9 cellular contexts compared by ENCODE assay signal in the genomic region with DNA sequence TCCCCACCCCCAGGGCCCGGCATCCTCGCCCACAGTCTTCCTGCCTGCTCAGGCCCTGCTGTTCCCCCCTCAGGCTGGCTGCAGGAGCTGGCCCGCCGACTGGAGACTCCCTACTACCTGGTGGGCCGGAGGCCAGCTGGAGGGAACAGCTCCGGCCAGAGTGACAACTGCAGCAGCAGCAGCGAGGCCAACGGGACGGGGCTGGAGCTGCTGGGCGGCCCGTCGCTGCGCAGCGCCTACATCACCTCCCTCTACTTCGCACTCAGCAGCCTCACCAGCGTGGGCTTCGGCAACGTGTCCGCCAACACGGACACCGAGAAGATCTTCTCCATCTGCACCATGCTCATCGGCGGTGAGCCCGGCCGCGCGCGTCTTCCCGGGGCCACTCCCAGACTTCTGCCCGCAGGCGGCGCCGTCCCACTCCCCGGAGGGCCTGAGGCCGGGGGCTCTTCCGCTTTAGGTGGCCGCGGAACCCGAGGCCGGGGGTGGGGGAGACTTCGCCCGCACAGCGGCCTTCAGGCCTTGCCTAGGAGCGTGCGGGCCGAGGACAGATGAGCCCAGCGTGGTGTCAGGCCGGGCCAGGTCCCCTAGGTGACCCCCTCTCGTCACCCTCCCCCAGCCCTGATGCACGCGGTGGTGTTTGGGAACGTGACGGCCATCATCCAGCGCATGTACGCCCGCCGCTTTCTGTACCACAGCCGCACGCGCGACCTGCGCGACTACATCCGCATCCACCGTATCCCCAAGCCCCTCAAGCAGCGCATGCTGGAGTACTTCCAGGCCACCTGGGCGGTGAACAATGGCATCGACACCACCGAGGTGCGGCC. TPM values are rescaled to one million over a fixed set of nuclear protein-coding genes. Genes with fewer than 3 reads are reported as not detected.
DNase-seq lines count a peak whose midpoint lies in the region; ATAC-seq and TF ChIP-seq lines count a peak whose summit lies in the region.
"Had no signal": no experiment of that assay in that cellular context is flagged by ENCODE, and none has a peak within 500 bp of the region (broad histone marks: within the 10 kb centered on the region; RNA-seq: fewer than 3 reads in every experiment).

No MANE protein-coding gene starts in this region.

- H3K9me2 ChIP-seq in OCI-LY1 (ENCODE audit: low read depth, low read length): no peaks in the 10 kb centered on the region

- no peaks in the 10 kb centered on the region for H3F3A ChIP-seq in OCI-LY1 (ENCODE audit: insufficient read depth, low read length)

- H3K36me3 ChIP-seq in OCI-LY1 (ENCODE audit: insufficient read depth, low read length): no peaks in the 10 kb centered on the region
- no peaks in the 10 kb centered on the region for H3K36me3 ChIP-seq in naive thymus-derived CD4-positive, alpha-beta T cell (ENCODE audit: control insufficient read depth in 2 of 3, insufficient read depth in 3 of 3, low read length in 3 of 3)

- no peak overlapping the region for H2AFZ ChIP-seq in OCI-LY1 (ENCODE audit: low read length)

- DNase-seq in CD14-positive monocyte (ENCODE audit: low spot score) (no peak), NCI-H345 (lab: John Stamatoyannopoulos, UW) (no peak)
- DNase-seq in effector CD8-positive, alpha-beta T cell (lab: John Stamatoyannopoulos, UW): peak; percentile 18
- peak in 1 of 9 donors; percentile 45 for DNase-seq in naive thymus-derived CD4-positive, alpha-beta T cell

- no peaks in the 10 kb centered on the region; the same call in 1 of the 2 replicates for H3K27me3 ChIP-seq in OCI-LY1 (ENCODE audit: insufficient read depth, low read length)
- H3K27me3 ChIP-seq in naive thymus-derived CD4-positive, alpha-beta T cell (ENCODE audit: control insufficient read depth in 2 of 2, insufficient read depth in 2 of 2, low read length in 2 of 2): no peaks in the 10 kb centered on the region

- TF ChIP-seq CTCF in CD14-positive monocyte (IDR thresholded peaks at IDR 0.05) (peak; percentile 66), OCI-LY1 (IDR thresholded peaks at IDR 0.05; ENCODE audit: low read length) (0 out of 2 replicates have a peak, but pooled peaks have one; percentile 11)

- H3K4me3 Mint-ChIP-seq in CD14-positive monocyte: peak overlapping the region; percentile 70 to 92
- H3K4me3 Mint-ChIP-seq in naive thymus-derived CD4-positive, alpha-beta T cell: peak overlapping the region; percentile 66 to 85 (median 79)
- H3K4me3 Mint-ChIP-seq: brain had no signal

- H3K9ac ChIP-seq in OCI-LY1 (ENCODE audit: low read length): no peak overlapping the region

- peaks cover 0 to 4% of the 10 kb centered on the region in 2 donors for H3K36me3 Mint-ChIP-seq in CD14-positive monocyte
- H3K36me3 Mint-ChIP-seq in naive thymus-derived CD4-positive, alpha-beta T cell: no peaks in the 10 kb centered on the region
- H3K36me3 Mint-ChIP-seq: brain had no signal

- peaks cover 59 to 78% (median 64%) of the 10 kb centered on the region in 3 donors for H3K27me3 Mint-ChIP-seq in CD14-positive monocyte (ENCODE audit: low read depth in 3 of 3)
- peaks cover 0 to 42% (median 5%) of the 10 kb centered on the region in 5 donors for H3K27me3 Mint-ChIP-seq in naive thymus-derived CD4-positive, alpha-beta T cell

- CTCF ChIA-PET in naive thymus-derived CD4-positive, alpha-beta T cell (lab: Charles Lee): interaction anchor here (1.2 kb wide), 1 partner anchor 190 kb away, joined by 3 read pairs; no protein-coding TSS in a partner anchor

- peak overlapping the region in 1 of 7 donors; percentile 42 for H3K27ac Mint-ChIP-seq in CD14-positive monocyte
- peak overlapping the region in 5 of 9 donors; percentile 8 to 59 (median 25) for H3K27ac Mint-ChIP-seq in naive thymus-derived CD4-positive, alpha-beta T cell
- H3K27ac Mint-ChIP-seq: brain had no signal

- no peaks in the 10 kb centered on the region for H4K20me1 ChIP-seq in OCI-LY1 (ENCODE audit: insufficient read depth, low read length)

- H3K9me3 ChIP-seq in OCI-LY1 (ENCODE audit: low read length): no peaks in the 10 kb centered on the region
- no peaks in the 10 kb centered on the region for H3K9me3 ChIP-seq in naive thymus-derived CD4-positive, alpha-beta T cell (ENCODE audit: control insufficient read depth in 2 of 3, low read length in 3 of 3)

- H3K4me1 ChIP-seq in OCI-LY1 (ENCODE audit: insufficient read depth, low read length, severe bottlenecking): peaks cover 3% of the 10 kb centered on the region
- peaks cover 0 to 11% of the 10 kb centered on the region in 2 donors for H3K4me1 ChIP-seq in naive thymus-derived CD4-positive, alpha-beta T cell (ENCODE audit: control insufficient read depth in 2 of 2, insufficient read depth in 2 of 2, low read length in 2 of 2)

- H3K4me1 Mint-ChIP-seq in CD14-positive monocyte: peaks cover 12% of the 10 kb centered on the region
- peaks cover 12 to 20% (median 19%) of the 10 kb centered on the region in 7 donors for H3K4me1 Mint-ChIP-seq in naive thymus-derived CD4-positive, alpha-beta T cell

- peak; percentile 67 for ATAC-seq in naive thymus-derived CD4-positive, alpha-beta T cell
- ATAC-seq in HG02840 (IDR thresholded peaks at IDR 0.05; ENCODE audit: low FRiP score, unreplicated experiment): no peak
- no peak for ATAC-seq in HG03139 (IDR thresholded peaks at IDR 0.05; ENCODE audit: unreplicated experiment)
- ATAC-seq in GM18870 (IDR thresholded peaks at IDR 0.05; ENCODE audit: unreplicated experiment): no peak

- H3K4me3 ChIP-seq in OCI-LY1 (ENCODE audit: low read depth, low read length, poor library complexity, severe bottlenecking): no peak overlapping the region
- H3K4me3 ChIP-seq in naive thymus-derived CD4-positive, alpha-beta T cell (ENCODE audit: low read length): peak overlapping the region; percentile 14

- peaks cover 0 to 4% (median 1%) of the 10 kb centered on the region in 7 donors for H3K9me3 Mint-ChIP-seq in CD14-positive monocyte
- H3K9me3 Mint-ChIP-seq in naive thymus-derived CD4-positive, alpha-beta T cell: peaks cover 0 to 2% (median 0%) of the 10 kb centered on the region in 11 donors
- H3K9me3 Mint-ChIP-seq: brain had no signal

- intact Hi-C loops in CD14-positive monocyte (cut with micrococcal nuclease): no loop called here
- intact Hi-C loops in naive thymus-derived CD4-positive, alpha-beta T cell (cut with micrococcal nuclease): loop anchor here in 1 of 2 donors (1.0 kb wide), 1 partner anchor 10 kb away; a partner anchor contains a TSS

- POLR2A ChIA-PET in naive thymus-derived CD4-positive, alpha-beta T cell (lab: Charles Lee): interaction anchor here (0.5 to 1.5 kb wide), 5 partner anchors 10 to 360 kb away, joined by 3 to 6 read pairs (median 3); a partner anchor contains a TSS

- peak overlapping the region; percentile 7; the same call in 1 of the 2 replicates for H3K4me2 ChIP-seq in OCI-LY1 (ENCODE audit: low read length)

- no peaks in the 10 kb centered on the region for H3K79me2 ChIP-seq in OCI-LY1 (ENCODE audit: insufficient read depth, low read length)

- no peak overlapping the region for H3K27ac ChIP-seq in OCI-LY1 (ENCODE audit: low read depth, low read length, poor library complexity, severe bottlenecking)
- peak overlapping the region; percentile 47 for H3K27ac ChIP-seq in naive thymus-derived CD4-positive, alpha-beta T cell (ENCODE audit: low read depth, low read length)

RNA-seq across cellular contexts. Expression of a gene that starts 10.2 kb away (rescaled TPM):
- 1 to 10 TPM; 1.3 to 3.3 TPM for polyA plus RNA-seq in CD14-positive monocyte
- 1 to 10 TPM in 4 of 5 experiments, under 1 TPM in 1; 0.99 to 5.3 (median 3.8) TPM for total RNA-seq in naive thymus-derived CD4-positive, alpha-beta T cell
- 1 to 10 TPM; 1.9 to 3.8 TPM for polyA plus RNA-seq in naive thymus-derived CD4-positive, alpha-beta T cell

RNA-seq across cellular contexts. Expression of a gene that starts 18.9 kb away (rescaled TPM):
- 10 to 100 TPM; 50.3 to 52.3 TPM for polyA plus RNA-seq in CD14-positive monocyte
- total RNA-seq in naive thymus-derived CD4-positive, alpha-beta T cell: 10 to 100 TPM; 70.0 to 85.2 (median 71.4) TPM
- 10 to 100 TPM; 55.5 to 61.6 TPM for polyA plus RNA-seq in naive thymus-derived CD4-positive, alpha-beta T cell

RNA-seq across cellular contexts. Expression of a gene that starts 56.4 kb away (rescaled TPM):
- not detected for polyA plus RNA-seq in CD14-positive monocyte
- 1 to 10 TPM in 1 of 5 experiments, under 1 TPM in 4; 0.24 to 1.1 (median 0.51) TPM for total RNA-seq in naive thymus-derived CD4-positive, alpha-beta T cell
- under 1 TPM; 0.13 to 0.26 TPM for polyA plus RNA-seq in naive thymus-derived CD4-positive, alpha-beta T cell
